ENCODE assay signal across 8 cellular contexts in the genomic region with DNA sequence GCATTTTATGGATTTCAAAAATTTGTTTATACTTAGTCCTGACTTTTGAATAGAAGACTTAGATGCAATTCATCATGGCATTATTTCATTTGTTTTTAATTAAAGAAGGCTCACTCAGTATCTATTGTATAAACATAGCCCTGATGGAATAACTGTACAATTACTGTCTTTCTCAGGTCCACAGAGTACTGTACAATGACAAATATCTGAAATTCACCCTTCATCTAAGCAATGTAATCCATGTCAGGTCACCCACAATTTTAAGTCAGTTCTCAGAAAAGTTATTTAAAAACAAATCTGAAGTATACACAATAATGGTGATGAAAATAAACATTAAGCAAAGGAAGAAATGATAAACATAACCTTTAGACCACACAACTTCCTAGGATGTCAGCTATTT.
"Had no signal": no experiment of that assay in that cellular context is flagged by ENCODE, and none has a peak within 500 bp of the region (broad histone marks: within the 10 kb centered on the region; RNA-seq: fewer than 3 reads in every experiment).

No MANE protein-coding gene starts in this region.

- H2AFZ ChIP-seq: GM23338 had no signal

- H3K27ac Mint-ChIP-seq: GM23338, H9 had no signal

- H3K4me1 Mint-ChIP-seq: GM23338, H9 had no signal

- ATAC-seq: GM23338, HepG2, K562 had no signal

- H3K4me3 Mint-ChIP-seq: GM23338, H9 had no signal

- H3K27ac ChIP-seq: HL-60, KMS-11 had no signal

- H3K9ac ChIP-seq: KMS-11 had no signal

- DNase-seq: H9, HCEC 1CT, Karpas-422 had no signal

- H3K9me3 Mint-ChIP-seq: GM23338, H9 had no signal

- H3K4me2 ChIP-seq: GM23338, KMS-11 had no signal

- H3K4me3 ChIP-seq: GM23338, K562 had no signal
